In genomic region chr5:2750758-2751464, GRCh38 we compare ENCODE assay signal across 10 cellular contexts. TPM values are rescaled to one million over a fixed set of nuclear protein-coding genes. Genes with fewer than 3 reads are reported as not detected.
DNase-seq lines count a peak whose midpoint lies in the region; ATAC-seq and TF ChIP-seq lines count a peak whose summit lies in the region.
"Had no signal": no experiment of that assay in that cellular context is flagged by ENCODE, and none has a peak within 500 bp of the region (broad histone marks: within the 10 kb centered on the region; RNA-seq: fewer than 3 reads in every experiment).

No MANE protein-coding gene starts in this region.

- DNase-seq in EL, result peak; percentile 39
- DNase-seq in PC-3, result peak; percentile 23
- DNase-seq in fibroblast of the aortic adventitia (ENCODE audit: low read depth), result peak; percentile 9
- DNase-seq in osteoblast (ENCODE audit: insufficient read length, low spot score, missing footprints), result peak; percentile 94
- no peak for DNase-seq in activated naive CD4-positive, alpha-beta T cell treated with anti-CD3 and anti-CD28 coated beads for 36 hours
- DNase-seq in NCI-H1417 treated with DMSO at 0.1 percent for 48 hours (lab: John Stamatoyannopoulos, UW), result no peak
- no peak for DNase-seq in substantia nigra (lab: John Stamatoyannopoulos, UW)
- DNase-seq: activated B cell treated with CpG ODN at 0.5 μM for 24 hours had no signal

- peaks cover 23% of the 10 kb centered on the region for H3K4me1 Mint-ChIP-seq in activated naive CD4-positive, alpha-beta T cell treated with anti-CD3 and anti-CD28 coated beads for 36 hours (ENCODE audit: low read depth)

- H3K36me3 ChIP-seq in PC-3 (ENCODE audit: low read depth, low read length) (0 out of 2 replicates have a peak, but pooled peaks cover 1% of the 10 kb centered on the region), osteoblast (ENCODE audit: insufficient read depth, low read length) (no peaks in the 10 kb centered on the region)

- POLR2A ChIA-PET in PC-3 (lab: Charles Lee; ENCODE audit: unreplicated experiment), result no interaction called here

- peak overlapping the region; percentile 48 for H3K9ac ChIP-seq in PC-3 (ENCODE audit: low read length)

- intact Hi-C loops in PC-3 (cut with micrococcal nuclease), result no loop called here
- intact Hi-C loops in activated naive CD4-positive, alpha-beta T cell treated with anti-CD3 and anti-CD28 coated beads for 36 hours (cut with micrococcal nuclease), result loop anchor here (5.0 kb wide), 1 partner anchor 851 kb away; no protein-coding TSS in a partner anchor

- no peak overlapping the region for H3K27ac ChIP-seq in PC-3 (ENCODE audit: low read length)
- peak overlapping the region; percentile 58 for H3K27ac ChIP-seq in osteoblast (ENCODE audit: low read depth, low read length)
- H3K27ac ChIP-seq in substantia nigra (ENCODE audit: low read depth, low read length, poor library complexity, severe bottlenecking), result no peak overlapping the region

- H3F3A ChIP-seq in PC-3 (ENCODE audit: low read length, unreplicated experiment), result no peaks in the 10 kb centered on the region

- no peaks in the 10 kb centered on the region for H3K9me2 ChIP-seq in PC-3 (replicated peaks; ENCODE audit: low read length)

- no peak overlapping the region for H3K4me3 Mint-ChIP-seq in activated naive CD4-positive, alpha-beta T cell treated with anti-CD3 and anti-CD28 coated beads for 36 hours
- H3K4me3 Mint-ChIP-seq: central memory CD8-positive, alpha-beta T cell had no signal

- H3K4me3 ChIP-seq in PC-3 (ENCODE audit: low read length) (peak overlapping the region; percentile 71), fibroblast of the aortic adventitia (ENCODE audit: low read depth, low read length) (peak overlapping the region; percentile 58), osteoblast (ENCODE audit: insufficient read depth, low read length) (peak overlapping the region; percentile 75)

- no peak overlapping the region for H3K27ac Mint-ChIP-seq in activated naive CD4-positive, alpha-beta T cell treated with anti-CD3 and anti-CD28 coated beads for 36 hours
- H3K27ac Mint-ChIP-seq: activated B cell treated with CpG ODN at 0.5 μM for 24 hours had no signal

- TF ChIP-seq CTCF in PC-3 (conservative IDR thresholded peaks at IDR 0.05; ENCODE audit: low read depth, low read length) (no peak), fibroblast of the aortic adventitia (IDR thresholded peaks at IDR 0.05; ENCODE audit: insufficient read depth, low read length) (no peak), osteoblast (IDR thresholded peaks at IDR 0.05; ENCODE audit: extremely low read depth, low read depth, low read length) (no peak)

- H3K4me1 ChIP-seq in PC-3 (ENCODE audit: insufficient read depth, low read length) (peaks cover 14% of the 10 kb centered on the region; the same call in 1 of the 2 replicates), osteoblast (ENCODE audit: insufficient read depth, low read length) (peaks cover 16% of the 10 kb centered on the region)

- H3K79me2 ChIP-seq in PC-3 (ENCODE audit: low read length) (peaks cover 25% of the 10 kb centered on the region), osteoblast (ENCODE audit: insufficient read depth, low read length) (peaks cover 30% of the 10 kb centered on the region)

- ATAC-seq in PC-3, result peak; percentile 45
- no peak for ATAC-seq in GM21526 (IDR thresholded peaks at IDR 0.05; ENCODE audit: low FRiP score, unreplicated experiment)

- H3K4me2 ChIP-seq in PC-3 (ENCODE audit: low read length) (peak overlapping the region; percentile 94), osteoblast (ENCODE audit: insufficient read depth, low read length) (peak overlapping the region; percentile 72)

- H3K9me3 Mint-ChIP-seq in activated naive CD4-positive, alpha-beta T cell treated with anti-CD3 and anti-CD28 coated beads for 36 hours, result no peaks in the 10 kb centered on the region
- H3K9me3 Mint-ChIP-seq: activated B cell treated with CpG ODN at 0.5 μM for 24 hours had no signal

- H3K36me3 Mint-ChIP-seq in activated naive CD4-positive, alpha-beta T cell treated with anti-CD3 and anti-CD28 coated beads for 36 hours (ENCODE audit: low read depth), result peaks cover 4% of the 10 kb centered on the region

- H3K27me3 Mint-ChIP-seq in activated naive CD4-positive, alpha-beta T cell treated with anti-CD3 and anti-CD28 coated beads for 36 hours (ENCODE audit: low read depth), result peaks cover 57% of the 10 kb centered on the region

- CTCF ChIA-PET in PC-3 (lab: Charles Lee), result no interaction called here
- CTCF ChIA-PET in activated naive CD4-positive, alpha-beta T cell treated with anti-CD3 and anti-CD28 coated beads for 36 hours (lab: Charles Lee), result no interaction called here

- H3K9me3 ChIP-seq in PC-3 (ENCODE audit: low read length) (no peaks in the 10 kb centered on the region), osteoblast (ENCODE audit: low read depth, low read length) (no peaks in the 10 kb centered on the region)

- no TSS peak for BruUV-seq in PC-3 (replicated peaks; lab: Mats Ljungman, UMichigan)

- peaks cover 7% of the 10 kb centered on the region; the same call in 1 of the 2 replicates for H4K20me1 ChIP-seq in PC-3 (ENCODE audit: low read length)
- peaks cover 8% of the 10 kb centered on the region for H4K20me1 ChIP-seq in osteoblast (ENCODE audit: insufficient read depth, low read length)

- H2AFZ ChIP-seq in PC-3 (ENCODE audit: low read length), result peak overlapping the region; percentile 64
- H2AFZ ChIP-seq in osteoblast (ENCODE audit: low read length), result peak overlapping the region; percentile 59

- H3K27me3 ChIP-seq in PC-3 (ENCODE audit: low read length), result no peaks in the 10 kb centered on the region
- no peaks in the 10 kb centered on the region for H3K27me3 ChIP-seq in osteoblast (ENCODE audit: insufficient read depth, low read length)

RNA-seq across cellular contexts. Expression of gene IRX2, which starts 0.6 kb away (rescaled TPM):
- 10.4 and 13.2 TPM in 2 replicates for total RNA-seq in PC-3 (2014; rRNA removed)
- total RNA-seq in fibroblast of the aortic adventitia (ENCODE audit: low replicate concordance), result 0.90 and 3.2 TPM in 2 replicates
- 5.3 and 7.2 TPM in 2 replicates for total RNA-seq in osteoblast
- total RNA-seq in activated naive CD4-positive, alpha-beta T cell treated with anti-CD3 and anti-CD28 coated beads for 36 hours, result not detected
- total RNA-seq: activated B cell treated with CpG ODN at 0.5 μM for 24 hours had no signal

Comparison
In these comparisons a context has a peak if more than half of its experiments do, and no peak if none do; other contexts are left out.
1. DNase-seq: peak in EL (single experiment), PC-3 (single experiment), fibroblast of the aortic adventitia (single experiment) and osteoblast (single experiment); none in activated naive CD4-positive, alpha-beta T cell treated with anti-CD3 and anti-CD28 coated beads for 36 hours (single experiment), NCI-H1417 treated with DMSO at 0.1 percent for 48 hours (single experiment) and substantia nigra (0 of 49).
2. Peak in every context shown above with its lines, with median percentiles within 50 percentile points of each other: H3K4me3 ChIP-seq.